1 cellular context compared by ENCODE assay signal in the genomic region with DNA sequence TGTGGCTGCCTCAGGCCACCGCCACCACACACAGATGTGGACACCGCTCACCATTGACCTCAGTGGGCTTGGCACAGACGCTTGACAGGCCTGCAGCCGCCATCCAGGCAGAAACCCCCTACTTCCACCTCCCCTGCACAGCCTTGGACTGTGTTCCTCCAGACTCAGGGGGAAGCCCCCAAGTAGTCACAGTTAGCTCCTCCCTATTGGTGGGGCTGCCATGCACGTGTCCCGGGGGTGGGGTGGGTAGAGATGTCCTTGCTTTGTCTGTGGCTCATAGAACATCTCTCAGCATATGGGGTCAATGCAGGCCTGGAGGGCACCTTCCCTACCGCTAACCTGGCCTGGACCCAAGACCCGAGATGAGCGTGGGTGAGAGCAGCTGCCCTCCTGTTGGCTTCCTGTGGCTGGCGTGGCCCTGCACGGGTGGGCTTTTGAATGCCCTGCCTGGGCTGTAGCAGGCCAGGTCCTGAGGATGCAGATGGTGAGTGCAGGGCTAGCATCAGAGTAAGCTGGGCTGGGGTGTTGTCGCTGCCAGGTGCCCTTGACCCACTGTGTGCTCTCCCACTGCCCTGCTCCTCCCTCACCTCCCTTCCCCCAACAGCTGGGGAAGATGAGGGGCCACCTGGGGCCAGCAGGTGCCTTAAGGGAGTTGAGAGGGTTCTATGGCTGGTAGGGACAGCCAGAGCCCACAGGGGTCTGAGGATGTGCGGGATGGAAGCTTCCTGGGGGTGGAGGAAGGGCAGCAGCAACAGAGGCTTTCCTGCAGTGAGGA.
TF ChIP-seq lines count a peak whose summit lies in the region.

No MANE protein-coding gene starts in this region.

TF ChIP-seq in IMR-90, 13 proteins besides CTCF, POLR2A, EP300 and RAD21:
- TF ChIP-seq FOS (IDR thresholded peaks at IDR 0.05; ENCODE audit: low read depth, low read length) = no peak
- TF ChIP-seq, protein P1, sequence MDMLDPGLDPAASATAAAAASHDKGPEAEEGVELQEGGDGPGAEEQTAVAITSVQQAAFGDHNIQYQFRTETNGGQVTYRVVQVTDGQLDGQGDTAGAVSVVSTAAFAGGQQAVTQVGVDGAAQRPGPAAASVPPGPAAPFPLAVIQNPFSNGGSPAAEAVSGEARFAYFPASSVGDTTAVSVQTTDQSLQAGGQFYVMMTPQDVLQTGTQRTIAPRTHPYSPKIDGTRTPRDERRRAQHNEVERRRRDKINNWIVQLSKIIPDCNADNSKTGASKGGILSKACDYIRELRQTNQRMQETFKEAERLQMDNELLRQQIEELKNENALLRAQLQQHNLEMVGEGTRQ (IDR thresholded peaks at IDR 0.05; ENCODE audit: low read depth, low read length) = no peak
- TF ChIP-seq CEBPB (IDR thresholded peaks at IDR 0.05; ENCODE audit: low read depth, low read length) = no peak
- TF ChIP-seq RCOR1 (IDR thresholded peaks at IDR 0.05; ENCODE audit: insufficient replicate concordance, low read length) = no peak
- TF ChIP-seq MAFK (IDR thresholded peaks at IDR 0.05; ENCODE audit: low read depth, low read length) = no peak
- no peak for TF ChIP-seq MAZ (IDR thresholded peaks at IDR 0.05; ENCODE audit: borderline replicate concordance, low read depth, low read length)
- TF ChIP-seq MXI1 (IDR thresholded peaks at IDR 0.05; ENCODE audit: borderline replicate concordance, low read depth, low read length) = no peak
- no peak for TF ChIP-seq NFE2L2 (IDR thresholded peaks at IDR 0.05; ENCODE audit: low read depth, low read length)
- no peak for TF ChIP-seq CHD1 (IDR thresholded peaks at IDR 0.05; ENCODE audit: low read depth, low read length)
- no peak for TF ChIP-seq BHLHE40 (IDR thresholded peaks at IDR 0.05; ENCODE audit: low read depth, low read length)
- TF ChIP-seq, protein P2, sequence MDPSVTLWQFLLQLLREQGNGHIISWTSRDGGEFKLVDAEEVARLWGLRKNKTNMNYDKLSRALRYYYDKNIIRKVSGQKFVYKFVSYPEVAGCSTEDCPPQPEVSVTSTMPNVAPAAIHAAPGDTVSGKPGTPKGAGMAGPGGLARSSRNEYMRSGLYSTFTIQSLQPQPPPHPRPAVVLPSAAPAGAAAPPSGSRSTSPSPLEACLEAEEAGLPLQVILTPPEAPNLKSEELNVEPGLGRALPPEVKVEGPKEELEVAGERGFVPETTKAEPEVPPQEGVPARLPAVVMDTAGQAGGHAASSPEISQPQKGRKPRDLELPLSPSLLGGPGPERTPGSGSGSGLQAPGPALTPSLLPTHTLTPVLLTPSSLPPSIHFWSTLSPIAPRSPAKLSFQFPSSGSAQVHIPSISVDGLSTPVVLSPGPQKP (IDR thresholded peaks at IDR 0.05; ENCODE audit: borderline replicate concordance, low read depth, low read length) = no peak
- TF ChIP-seq SMC3 (IDR thresholded peaks at IDR 0.05; ENCODE audit: low read depth, low read length) = no peak
- TF ChIP-seq RFX5 (IDR thresholded peaks at IDR 0.05; ENCODE audit: low read depth, low read length) = no peak
TF ChIP-seq in IMR-90: peak in this region for 0.
